In the genomic region with DNA sequence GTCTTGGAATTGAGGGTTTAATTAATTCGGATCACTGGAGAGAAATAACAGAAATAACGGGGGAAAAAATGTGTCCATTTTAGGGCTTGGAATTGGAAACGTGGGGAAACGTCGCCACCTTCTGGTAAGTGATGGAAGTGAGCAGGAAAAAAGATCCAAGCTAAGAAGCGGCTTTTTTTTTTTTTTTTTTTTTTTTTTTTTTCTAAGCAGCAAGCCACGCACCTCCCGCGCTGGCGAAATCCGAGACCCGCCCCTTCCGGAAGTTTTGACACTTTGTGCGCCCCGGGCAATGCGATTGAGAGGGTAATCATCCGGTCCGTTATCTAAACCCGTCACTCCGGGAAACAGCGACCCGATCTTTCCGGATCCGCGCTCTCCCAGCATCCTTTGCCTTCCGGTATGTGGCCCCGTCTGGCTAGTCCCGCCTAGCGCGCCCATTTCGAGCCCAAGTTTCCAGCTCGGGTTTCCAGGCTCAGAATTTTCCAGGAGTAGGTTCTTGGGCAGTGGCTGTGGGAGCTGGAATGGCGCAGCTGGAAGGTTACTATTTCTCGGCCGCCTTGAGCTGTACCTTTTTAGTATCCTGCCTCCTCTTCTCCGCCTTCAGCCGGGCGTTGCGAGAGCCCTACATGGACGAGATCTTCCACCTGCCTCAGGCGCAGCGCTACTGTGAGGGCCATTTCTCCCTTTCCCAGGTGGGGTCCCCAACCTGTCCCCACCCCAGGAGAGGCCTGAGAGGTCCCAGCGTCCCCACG, we compare ENCODE assay signal across 1 cellular context.
TF ChIP-seq lines count a peak whose summit lies in the region.

A gene with protein sequence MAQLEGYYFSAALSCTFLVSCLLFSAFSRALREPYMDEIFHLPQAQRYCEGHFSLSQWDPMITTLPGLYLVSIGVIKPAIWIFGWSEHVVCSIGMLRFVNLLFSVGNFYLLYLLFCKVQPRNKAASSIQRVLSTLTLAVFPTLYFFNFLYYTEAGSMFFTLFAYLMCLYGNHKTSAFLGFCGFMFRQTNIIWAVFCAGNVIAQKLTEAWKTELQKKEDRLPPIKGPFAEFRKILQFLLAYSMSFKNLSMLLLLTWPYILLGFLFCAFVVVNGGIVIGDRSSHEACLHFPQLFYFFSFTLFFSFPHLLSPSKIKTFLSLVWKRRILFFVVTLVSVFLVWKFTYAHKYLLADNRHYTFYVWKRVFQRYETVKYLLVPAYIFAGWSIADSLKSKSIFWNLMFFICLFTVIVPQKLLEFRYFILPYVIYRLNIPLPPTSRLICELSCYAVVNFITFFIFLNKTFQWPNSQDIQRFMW (plus strand): TSS at position 418 of the 752 bp plus-strand sequence. CDS start 104 bp downstream, at position 522.

TF ChIP-seq in GM12878, 131 proteins besides CTCF, POLR2A, EP300 and RAD21 (continued from another document):
- TF ChIP-seq, protein P1, sequence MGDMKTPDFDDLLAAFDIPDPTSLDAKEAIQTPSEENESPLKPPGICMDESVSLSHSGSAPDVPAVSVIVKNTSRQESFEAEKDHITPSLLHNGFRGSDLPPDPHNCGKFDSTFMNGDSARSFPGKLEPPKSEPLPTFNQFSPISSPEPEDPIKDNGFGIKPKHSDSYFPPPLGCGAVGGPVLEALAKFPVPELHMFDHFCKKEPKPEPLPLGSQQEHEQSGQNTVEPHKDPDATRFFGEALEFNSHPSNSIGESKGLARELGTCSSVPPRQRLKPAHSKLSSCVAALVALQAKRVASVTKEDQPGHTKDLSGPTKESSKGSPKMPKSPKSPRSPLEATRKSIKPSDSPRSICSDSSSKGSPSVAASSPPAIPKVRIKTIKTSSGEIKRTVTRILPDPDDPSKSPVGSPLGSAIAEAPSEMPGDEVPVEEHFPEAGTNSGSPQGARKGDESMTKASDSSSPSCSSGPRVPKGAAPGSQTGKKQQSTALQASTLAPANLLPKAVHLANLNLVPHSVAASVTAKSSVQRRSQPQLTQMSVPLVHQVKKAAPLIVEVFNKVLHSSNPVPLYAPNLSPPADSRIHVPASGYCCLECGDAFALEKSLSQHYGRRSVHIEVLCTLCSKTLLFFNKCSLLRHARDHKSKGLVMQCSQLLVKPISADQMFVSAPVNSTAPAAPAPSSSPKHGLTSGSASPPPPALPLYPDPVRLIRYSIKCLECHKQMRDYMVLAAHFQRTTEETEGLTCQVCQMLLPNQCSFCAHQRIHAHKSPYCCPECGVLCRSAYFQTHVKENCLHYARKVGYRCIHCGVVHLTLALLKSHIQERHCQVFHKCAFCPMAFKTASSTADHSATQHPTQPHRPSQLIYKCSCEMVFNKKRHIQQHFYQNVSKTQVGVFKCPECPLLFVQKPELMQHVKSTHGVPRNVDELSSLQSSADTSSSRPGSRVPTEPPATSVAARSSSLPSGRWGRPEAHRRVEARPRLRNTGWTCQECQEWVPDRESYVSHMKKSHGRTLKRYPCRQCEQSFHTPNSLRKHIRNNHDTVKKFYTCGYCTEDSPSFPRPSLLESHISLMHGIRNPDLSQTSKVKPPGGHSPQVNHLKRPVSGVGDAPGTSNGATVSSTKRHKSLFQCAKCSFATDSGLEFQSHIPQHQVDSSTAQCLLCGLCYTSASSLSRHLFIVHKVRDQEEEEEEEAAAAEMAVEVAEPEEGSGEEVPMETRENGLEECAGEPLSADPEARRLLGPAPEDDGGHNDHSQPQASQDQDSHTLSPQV (IDR thresholded peaks at IDR 0.05), result no peak
- TF ChIP-seq CBX3 (IDR thresholded peaks at IDR 0.05; ENCODE audit: borderline replicate concordance, low read depth), result no peak
- TF ChIP-seq, protein P2, sequence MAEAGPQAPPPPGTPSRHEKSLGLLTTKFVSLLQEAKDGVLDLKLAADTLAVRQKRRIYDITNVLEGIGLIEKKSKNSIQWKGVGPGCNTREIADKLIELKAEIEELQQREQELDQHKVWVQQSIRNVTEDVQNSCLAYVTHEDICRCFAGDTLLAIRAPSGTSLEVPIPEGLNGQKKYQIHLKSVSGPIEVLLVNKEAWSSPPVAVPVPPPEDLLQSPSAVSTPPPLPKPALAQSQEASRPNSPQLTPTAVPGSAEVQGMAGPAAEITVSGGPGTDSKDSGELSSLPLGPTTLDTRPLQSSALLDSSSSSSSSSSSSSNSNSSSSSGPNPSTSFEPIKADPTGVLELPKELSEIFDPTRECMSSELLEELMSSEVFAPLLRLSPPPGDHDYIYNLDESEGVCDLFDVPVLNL (IDR thresholded peaks at IDR 0.05; ENCODE audit: low read depth, low read length), result peak; percentile 74
- no peak for TF ChIP-seq NRF1 (conservative IDR thresholded peaks at IDR 0.05; ENCODE audit: low read depth, low read length)
- TF ChIP-seq KLF5 (IDR thresholded peaks at IDR 0.05; ENCODE audit: partially characterized antibody), result no peak
- no peak for TF ChIP-seq ZBTB33 (IDR thresholded peaks at IDR 0.05)
- TF ChIP-seq CBFB (IDR thresholded peaks at IDR 0.05; ENCODE audit: low read depth), result no peak
- peak; percentile 62; the same call in 1 of the 2 replicates for TF ChIP-seq MXI1 (IDR thresholded peaks at IDR 0.05; ENCODE audit: low read depth, low read length)
- TF ChIP-seq RELA (IDR thresholded peaks at IDR 0.05; ENCODE audit: borderline replicate concordance, partially characterized antibody), result no peak
- TF ChIP-seq, protein P3, sequence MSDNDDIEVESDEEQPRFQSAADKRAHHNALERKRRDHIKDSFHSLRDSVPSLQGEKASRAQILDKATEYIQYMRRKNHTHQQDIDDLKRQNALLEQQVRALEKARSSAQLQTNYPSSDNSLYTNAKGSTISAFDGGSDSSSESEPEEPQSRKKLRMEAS (IDR thresholded peaks at IDR 0.05; ENCODE audit: low read depth, low read length), result peak; percentile 31; the same call in 1 of the 2 replicates
- TF ChIP-seq FOXM1 (IDR thresholded peaks at IDR 0.05; ENCODE audit: low read depth, low read length), result peak; percentile 65; the same call in 1 of the 2 replicates
- 0 out of 2 replicates have a peak, but pooled peaks have one; percentile 67 for TF ChIP-seq ZBED1 (IDR thresholded peaks at IDR 0.05; ENCODE audit: borderline replicate concordance)
- TF ChIP-seq ZBTB40 (IDR thresholded peaks at IDR 0.05; ENCODE audit: borderline replicate concordance), result peak; percentile 88
- peak; percentile 44; the same call in 1 of the 2 replicates for TF ChIP-seq ATF2 (IDR thresholded peaks at IDR 0.05; ENCODE audit: low read length)
- peak; percentile 85; the same call in 1 of the 3 replicates for TF ChIP-seq POU2F2 (IDR thresholded peaks at IDR 0.05; ENCODE audit: borderline replicate concordance, low read depth, low read length)
- TF ChIP-seq CHD4 (IDR thresholded peaks at IDR 0.05), result no peak
- TF ChIP-seq ZNF384 (IDR thresholded peaks at IDR 0.05; ENCODE audit: borderline replicate concordance, low read depth, low read length), result peak; percentile 99
- TF ChIP-seq RUNX3 (IDR thresholded peaks at IDR 0.05; ENCODE audit: low read length), result peak; percentile 32; the same call in 1 of the 2 replicates
- peak; percentile 33; the same call in 1 of the 2 replicates for TF ChIP-seq SREBF1 (IDR thresholded peaks at IDR 0.05; ENCODE audit: low read length)
- TF ChIP-seq PAX5 (IDR thresholded peaks at IDR 0.05; ENCODE audit: borderline replicate concordance, low read depth, low read length), result no peak
- no peak for TF ChIP-seq IKZF1 (conservative IDR thresholded peaks at IDR 0.05)
- TF ChIP-seq CREB1 (IDR thresholded peaks at IDR 0.05; ENCODE audit: low read depth), result peak; percentile 90
- peak; percentile 81 for TF ChIP-seq POLR2AphosphoS5 (IDR thresholded peaks at IDR 0.05; ENCODE audit: low read length)
- TF ChIP-seq YY1 (IDR thresholded peaks at IDR 0.05; ENCODE audit: low read depth, low read length), result peak; percentile 91
- no peak for TF ChIP-seq NR2C2 (IDR thresholded peaks at IDR 0.05; ENCODE audit: borderline replicate concordance, control insufficient read depth, insufficient read length, low read depth)
